8 cellular contexts compared by ENCODE assay signal in the genomic region with DNA sequence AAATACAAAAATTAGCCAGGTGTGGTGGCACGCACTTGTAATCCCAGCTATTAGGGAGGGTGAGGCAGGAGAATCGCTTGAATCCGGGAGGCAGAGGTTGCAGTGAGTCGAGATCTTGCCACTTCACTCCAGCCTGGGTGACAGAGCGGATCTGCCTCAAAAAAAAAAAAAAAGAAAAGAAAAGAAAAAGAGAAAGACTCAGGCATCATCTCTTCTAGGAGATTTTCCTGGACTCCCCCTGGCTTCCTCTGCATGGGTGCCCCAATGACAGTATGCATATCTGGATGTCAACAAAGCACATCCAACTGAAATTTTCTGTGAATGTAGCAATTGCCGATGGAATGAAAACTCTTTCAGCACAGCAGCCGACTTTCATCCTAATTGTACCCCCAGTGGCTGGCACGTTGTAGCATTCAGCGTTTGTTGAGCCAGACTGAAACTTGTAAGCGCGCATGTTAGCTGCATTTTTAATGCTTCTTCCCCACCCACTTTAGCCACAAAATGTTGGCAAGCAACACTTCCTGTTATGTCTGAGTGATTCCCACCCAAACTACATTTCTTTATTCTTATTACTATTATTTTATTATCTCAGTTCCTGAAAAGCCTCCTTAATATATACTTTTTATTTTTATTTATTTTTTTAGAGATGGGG.
DNase-seq lines count a peak whose midpoint lies in the region; ATAC-seq and TF ChIP-seq lines count a peak whose summit lies in the region.

No MANE protein-coding gene starts in this region.

- no peaks in the 10 kb centered on the region for H3F3A ChIP-seq in GM23338 (replicated peaks; ENCODE audit: low read depth)

- peak overlapping the region; percentile 91 for H3K27ac Mint-ChIP-seq in activated naive CD8-positive, alpha-beta T cell
- H3K27ac Mint-ChIP-seq in GM23338, result no peak overlapping the region

- no peaks in the 10 kb centered on the region for H3K27me3 ChIP-seq in GM23338 (ENCODE audit: insufficient read depth)
- no peaks in the 10 kb centered on the region for H3K27me3 ChIP-seq in esophagus muscularis mucosa
- no peaks in the 10 kb centered on the region for H3K27me3 ChIP-seq in WERI-Rb-1 (ENCODE audit: insufficient read depth, low read depth, severe bottlenecking)

- no peaks in the 10 kb centered on the region for H3K27me3 Mint-ChIP-seq in activated naive CD8-positive, alpha-beta T cell
- H3K27me3 Mint-ChIP-seq in GM23338 (ENCODE audit: insufficient read depth, low read depth, poor library complexity), result peaks cover 5% of the 10 kb centered on the region

- H3K4me3 Mint-ChIP-seq in activated naive CD8-positive, alpha-beta T cell, result peak overlapping the region; percentile 77
- H3K4me3 Mint-ChIP-seq in GM23338, result no peak overlapping the region

- H3K9me2 ChIP-seq in GM23338 (ENCODE audit: insufficient read depth), result no peaks in the 10 kb centered on the region

- peak; percentile 63 for ATAC-seq in GM19035 (IDR thresholded peaks at IDR 0.05; ENCODE audit: unreplicated experiment)
- no peak for ATAC-seq in GM23338

- no peaks in the 10 kb centered on the region for H3K36me3 ChIP-seq in KOPT-K1 (ENCODE audit: insufficient read depth, low read length)
- H3K36me3 ChIP-seq in GM23338 (ENCODE audit: insufficient read depth), result no peaks in the 10 kb centered on the region
- H3K36me3 ChIP-seq in esophagus muscularis mucosa, result no peaks in the 10 kb centered on the region
- no peaks in the 10 kb centered on the region for H3K36me3 ChIP-seq in WERI-Rb-1

- no peaks in the 10 kb centered on the region for H4K20me1 ChIP-seq in GM23338 (replicated peaks; ENCODE audit: insufficient read depth)

- peaks cover 61% of the 10 kb centered on the region for H3K4me1 Mint-ChIP-seq in activated naive CD8-positive, alpha-beta T cell (ENCODE audit: low read depth)
- peaks cover 26% of the 10 kb centered on the region for H3K4me1 Mint-ChIP-seq in GM23338

- no peak for TF ChIP-seq CTCF in GM23338 (conservative IDR thresholded peaks at IDR 0.05; ENCODE audit: low read depth in 2 of 2)
- TF ChIP-seq CTCF in esophagus muscularis mucosa (IDR thresholded peaks at IDR 0.05), result no peak
- TF ChIP-seq CTCF in WERI-Rb-1 (IDR thresholded peaks at IDR 0.05; ENCODE audit: low read depth, low read length), result no peak

- H3K4me2 ChIP-seq in GM23338, result no peak overlapping the region

- TF ChIP-seq POLR2A in esophagus muscularis mucosa (IDR thresholded peaks at IDR 0.05; ENCODE audit: low read depth), result no peak

- H3K9me3 Mint-ChIP-seq in activated naive CD8-positive, alpha-beta T cell (ENCODE audit: low read depth), result no peaks in the 10 kb centered on the region
- H3K9me3 Mint-ChIP-seq in GM23338, result no peaks in the 10 kb centered on the region

- H3K4me3 ChIP-seq in GM23338 (no peak overlapping the region), esophagus muscularis mucosa (no peak overlapping the region), WERI-Rb-1 (ENCODE audit: low read depth, low read length) (no peak overlapping the region)

- H3K9me3 ChIP-seq in KOPT-K1 (ENCODE audit: insufficient read depth, low read length, poor library complexity, severe bottlenecking) (no peaks in the 10 kb centered on the region), esophagus muscularis mucosa (no peaks in the 10 kb centered on the region), WERI-Rb-1 (ENCODE audit: severe bottlenecking) (no peaks in the 10 kb centered on the region)

- no peak for TF ChIP-seq EP300 in esophagus muscularis mucosa (IDR thresholded peaks at IDR 0.05)

- peak overlapping the region; percentile 53 for H3K27ac ChIP-seq in KOPT-K1 (ENCODE audit: low read depth, low read length, poor library complexity, severe bottlenecking)
- H3K27ac ChIP-seq in GM23338 (ENCODE audit: low read depth), result no peak overlapping the region
- H3K27ac ChIP-seq in esophagus muscularis mucosa (replicated peaks in 1 of 4), result no peak overlapping the region
- H3K27ac ChIP-seq in WERI-Rb-1, result no peak overlapping the region

- peaks cover 25% of the 10 kb centered on the region for H3K4me1 ChIP-seq in GM23338 (ENCODE audit: insufficient read depth)
- no peaks in the 10 kb centered on the region for H3K4me1 ChIP-seq in esophagus muscularis mucosa

- peak; percentile 26 for DNase-seq in stimulated activated CD4-positive, alpha-beta T cell treated with anti-CD3 and anti-CD28 coated beads, Interleukin-2, amount 100 ng/mL, for 4 hours (ENCODE audit: low read depth)
- DNase-seq in GM23338 (ENCODE audit: low spot score) (no peak), esophagus muscularis mucosa (ENCODE audit: extremely low spot score) (no peak), kidney glomerular epithelial cell (lab: John Stamatoyannopoulos, UW) (no peak), WERI-Rb-1 (no peak)

- H2AFZ ChIP-seq in GM23338, result no peak overlapping the region

- intact Hi-C loops in esophagus muscularis mucosa (cut with DNase I), result no loop called here

- peaks cover under 1% of the 10 kb centered on the region for H3K36me3 Mint-ChIP-seq in activated naive CD8-positive, alpha-beta T cell
- no peaks in the 10 kb centered on the region for H3K36me3 Mint-ChIP-seq in GM23338 (ENCODE audit: low read depth)

- WGBS in esophagus muscularis mucosa, result 73% methylated on average over 11 of the region's 11 CpGs

- no peaks in the 10 kb centered on the region for H3K79me2 ChIP-seq in GM23338 (replicated peaks; ENCODE audit: insufficient read depth)

TF ChIP-seq in GM23338, 12 proteins besides CTCF, POLR2A, EP300 and RAD21 (continues in another document):
- TF ChIP-seq ZNF114 (CRISPR knock-in tag; IDR thresholded peaks at IDR 0.05) (no peak), ZNF331 (CRISPR knock-in tag; IDR thresholded peaks at IDR 0.05; ENCODE audit: low read depth) (no peak), POLR2AphosphoS5 (IDR thresholded peaks at IDR 0.05; ENCODE audit: low read depth) (no peak), STAT1 (IDR thresholded peaks at IDR 0.05; ENCODE audit: unreplicated experiment) (no peak), ZNF462 (CRISPR knock-in tag; IDR thresholded peaks at IDR 0.05) (no peak), EZH2 (IDR thresholded peaks at IDR 0.05; ENCODE audit: low read depth, unreplicated experiment) (no peak), CREB1 (CRISPR knock-in tag; IDR thresholded peaks at IDR 0.05; ENCODE audit: low read depth) (no peak)
